Comparison of ENCODE assay signal across 1 cellular context in genomic region chr3:14174483-14174882, GRCh38.
A peak's percentile ranks its signal among the peaks of the same experiment; 100 is the strongest.
TF ChIP-seq lines count a peak whose summit lies in the region.

No MANE protein-coding gene starts in this region.

TF ChIP-seq in HEK293, 187 proteins besides CTCF, POLR2A, EP300 and RAD21:
- TF ChIP-seq ZNF354C (tag by site-specific recombination; IDR thresholded peaks at IDR 0.05; ENCODE audit: borderline replicate concordance, low read depth) (no peak), ZBTB48 (tag by site-specific recombination; IDR thresholded peaks at IDR 0.05) (0 out of 2 replicates have a peak, but pooled peaks have one; percentile 13), PRDM1 (tag by site-specific recombination; IDR thresholded peaks at IDR 0.05) (peak; percentile 21; the same call in 1 of the 2 replicates), ZNF488 (tag by site-specific recombination; IDR thresholded peaks at IDR 0.05) (no peak), ZNF629 (tag by site-specific recombination; IDR thresholded peaks at IDR 0.05) (peak; percentile 72), ZEB2 (tag by site-specific recombination; IDR thresholded peaks at IDR 0.05) (0 out of 2 replicates have a peak, but pooled peaks have one; percentile 21), ZNF423 (tag by site-specific recombination; IDR thresholded peaks at IDR 0.05) (no peak), PRDM6 (tag by site-specific recombination; IDR thresholded peaks at IDR 0.05) (peak; percentile 83), ZBTB1 (tag by site-specific recombination; IDR thresholded peaks at IDR 0.05) (no peak), ZNF174 (tag by site-specific recombination; IDR thresholded peaks at IDR 0.05) (no peak), ZNF366 (tag by site-specific recombination; conservative IDR thresholded peaks at IDR 0.05) (0 out of 2 replicates have a peak, but pooled peaks have one; percentile 35), ATF2 (tag by site-specific recombination; IDR thresholded peaks at IDR 0.05; ENCODE audit: low read depth) (peak; percentile 88)
